In the genomic region with DNA sequence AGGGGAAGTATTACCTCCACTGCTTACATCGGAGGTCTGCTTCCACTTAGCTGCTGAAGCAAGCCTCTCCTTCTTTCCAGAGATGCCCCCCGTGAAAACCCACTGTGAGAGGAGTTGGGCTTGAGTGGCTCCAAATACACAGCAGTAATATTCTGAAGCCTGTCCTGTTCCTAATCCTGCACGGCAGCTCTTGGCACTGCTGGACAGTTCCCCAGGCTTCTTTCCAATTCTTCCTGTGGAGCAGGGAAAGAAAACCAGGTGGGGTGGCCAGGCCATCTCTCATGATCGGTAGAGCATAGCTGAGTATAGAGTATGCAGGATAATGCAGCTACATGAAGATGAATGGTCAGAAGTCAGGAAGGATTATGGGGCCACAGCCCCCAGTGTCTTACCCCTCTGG, we compare ENCODE assay signal across 17 cellular contexts.
DNase-seq lines count a peak whose midpoint lies in the region; ATAC-seq and TF ChIP-seq lines count a peak whose summit lies in the region.
"Had no signal": no experiment of that assay in that cellular context is flagged by ENCODE, and none has a peak within 500 bp of the region (broad histone marks: within the 10 kb centered on the region; RNA-seq: fewer than 3 reads in every experiment).

No MANE protein-coding gene starts in this region.

- H3K27me3 ChIP-seq in left ventricle myocardium inferior (ENCODE audit: low read depth) (no peaks in the 10 kb centered on the region), GM23338 (ENCODE audit: insufficient read depth) (no peaks in the 10 kb centered on the region)
- H3K27me3 ChIP-seq: BE2C had no signal

- TF ChIP-seq CTCF in left ventricle myocardium inferior (IDR thresholded peaks at IDR 0.05; ENCODE audit: borderline replicate concordance): no peak
- no peak for TF ChIP-seq CTCF in GM23338 (conservative IDR thresholded peaks at IDR 0.05; ENCODE audit: low read depth in 2 of 2)
- TF ChIP-seq CTCF in fibroblast of pulmonary artery (IDR thresholded peaks at IDR 0.05; ENCODE audit: low read length, missing control alignments): no peak

- H3K4me3 Mint-ChIP-seq in GM23338: no peak overlapping the region

- peaks cover 23% of the 10 kb centered on the region for H3K36me3 Mint-ChIP-seq in GM23338 (ENCODE audit: low read depth)

- no peaks in the 10 kb centered on the region for H3F3A ChIP-seq in GM23338 (replicated peaks; ENCODE audit: low read depth)

- no peaks in the 10 kb centered on the region for H4K20me1 ChIP-seq in GM23338 (replicated peaks; ENCODE audit: insufficient read depth)

- H3K27me3 Mint-ChIP-seq in GM23338 (ENCODE audit: insufficient read depth, low read depth, poor library complexity): no peaks in the 10 kb centered on the region

- peaks cover 27% of the 10 kb centered on the region for H3K9me3 Mint-ChIP-seq in GM23338

- H3K27ac ChIP-seq in left ventricle myocardium inferior (replicated peaks) (no peak overlapping the region), GM23338 (ENCODE audit: low read depth) (no peak overlapping the region)

- no peak overlapping the region for H3K4me3 ChIP-seq in left ventricle myocardium inferior
- no peak overlapping the region for H3K4me3 ChIP-seq in GM23338
- no peak overlapping the region for H3K4me3 ChIP-seq in fibroblast of pulmonary artery (replicated peaks; ENCODE audit: low read depth, low read length)

- DNase-seq in Right ventricle myocardium inferior (ENCODE audit: missing footprints) (no peak), left ventricle myocardium inferior (no peak), GM23338 (ENCODE audit: low spot score) (no peak), amniotic epithelial cell (ENCODE audit: low read depth) (peak; percentile 13), fibroblast of pulmonary artery (ENCODE audit: low read depth) (peak; percentile 6), KG1 (lab: John Stamatoyannopoulos, UW) (no peak), HCEC 1CT (no peak)
- DNase-seq in stimulated activated naive CD8-positive, alpha-beta T cell treated with anti-CD3 and anti-CD28 coated beads, Interleukin-15, Interleukin-2, amounts not matched to agents 100 U/mL and 50 U/mL, for 24 hours: no peak
- DNase-seq: BE2C, DMS53, H7, KBM-7, NCI-H1092 treated with DMSO at 0.1 percent for 48 hours, NCI-H1436 treated with DMSO at 0.1 percent for 48 hours, NCI-H1930, NCI-H748 treated with DMSO at 0.1 percent for 48 hours, SHP77 had no signal

- no peaks in the 10 kb centered on the region for H3K36me3 ChIP-seq in left ventricle myocardium inferior
- H3K36me3 ChIP-seq in GM23338 (ENCODE audit: insufficient read depth): no peaks in the 10 kb centered on the region
- H3K36me3 ChIP-seq: BE2C had no signal

- H3K27ac Mint-ChIP-seq in GM23338: no peak overlapping the region

- no peak overlapping the region for H2AFZ ChIP-seq in GM23338

- peaks cover 5% of the 10 kb centered on the region for H3K4me1 ChIP-seq in left ventricle myocardium inferior
- H3K4me1 ChIP-seq in GM23338 (ENCODE audit: insufficient read depth): no peaks in the 10 kb centered on the region
- H3K4me1 ChIP-seq: BE2C had no signal

- peaks cover 12% of the 10 kb centered on the region for H3K9me3 ChIP-seq in left ventricle myocardium inferior (replicated peaks)

- peaks cover 7% of the 10 kb centered on the region; the same call in 1 of the 2 replicates for H3K9me2 ChIP-seq in GM23338 (ENCODE audit: insufficient read depth)

- H3K79me2 ChIP-seq in GM23338 (replicated peaks; ENCODE audit: insufficient read depth): no peaks in the 10 kb centered on the region; the same call in 1 of the 2 replicates

- H3K4me2 ChIP-seq in GM23338: no peak overlapping the region

- ATAC-seq in Right ventricle myocardium inferior: peak; percentile 44
- no peak for ATAC-seq in GM23338
- no peak for ATAC-seq in stimulated activated naive CD8-positive, alpha-beta T cell treated with anti-CD3 and anti-CD28 coated beads, Interleukin-15, Interleukin-2, amounts not matched to agents 100 U/mL and 50 U/mL, for 24 hours

- intact Hi-C loops in Right ventricle myocardium inferior (cut with DNase I): no loop called here
- intact Hi-C loops in left ventricle myocardium inferior (cut with micrococcal nuclease): no loop called here

- 0 out of 3 replicates have a peak, but pooled peaks cover 3% of the 10 kb centered on the region for H3K4me1 Mint-ChIP-seq in GM23338

TF ChIP-seq in GM23338, 12 proteins besides CTCF, POLR2A, EP300 and RAD21:
- TF ChIP-seq, protein P1, sequence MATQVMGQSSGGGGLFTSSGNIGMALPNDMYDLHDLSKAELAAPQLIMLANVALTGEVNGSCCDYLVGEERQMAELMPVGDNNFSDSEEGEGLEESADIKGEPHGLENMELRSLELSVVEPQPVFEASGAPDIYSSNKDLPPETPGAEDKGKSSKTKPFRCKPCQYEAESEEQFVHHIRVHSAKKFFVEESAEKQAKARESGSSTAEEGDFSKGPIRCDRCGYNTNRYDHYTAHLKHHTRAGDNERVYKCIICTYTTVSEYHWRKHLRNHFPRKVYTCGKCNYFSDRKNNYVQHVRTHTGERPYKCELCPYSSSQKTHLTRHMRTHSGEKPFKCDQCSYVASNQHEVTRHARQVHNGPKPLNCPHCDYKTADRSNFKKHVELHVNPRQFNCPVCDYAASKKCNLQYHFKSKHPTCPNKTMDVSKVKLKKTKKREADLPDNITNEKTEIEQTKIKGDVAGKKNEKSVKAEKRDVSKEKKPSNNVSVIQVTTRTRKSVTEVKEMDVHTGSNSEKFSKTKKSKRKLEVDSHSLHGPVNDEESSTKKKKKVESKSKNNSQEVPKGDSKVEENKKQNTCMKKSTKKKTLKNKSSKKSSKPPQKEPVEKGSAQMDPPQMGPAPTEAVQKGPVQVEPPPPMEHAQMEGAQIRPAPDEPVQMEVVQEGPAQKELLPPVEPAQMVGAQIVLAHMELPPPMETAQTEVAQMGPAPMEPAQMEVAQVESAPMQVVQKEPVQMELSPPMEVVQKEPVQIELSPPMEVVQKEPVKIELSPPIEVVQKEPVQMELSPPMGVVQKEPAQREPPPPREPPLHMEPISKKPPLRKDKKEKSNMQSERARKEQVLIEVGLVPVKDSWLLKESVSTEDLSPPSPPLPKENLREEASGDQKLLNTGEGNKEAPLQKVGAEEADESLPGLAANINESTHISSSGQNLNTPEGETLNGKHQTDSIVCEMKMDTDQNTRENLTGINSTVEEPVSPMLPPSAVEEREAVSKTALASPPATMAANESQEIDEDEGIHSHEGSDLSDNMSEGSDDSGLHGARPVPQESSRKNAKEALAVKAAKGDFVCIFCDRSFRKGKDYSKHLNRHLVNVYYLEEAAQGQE (IDR thresholded peaks at IDR 0.05; ENCODE audit: unreplicated experiment): peak; percentile 64
- TF ChIP-seq ZNF114 (CRISPR knock-in tag; IDR thresholded peaks at IDR 0.05): no peak
TF ChIP-seq in GM23338: peak in this region for 1.

Comparison
In these comparisons a context has a peak if more than half of its experiments do, and no peak if none do; other contexts are left out.
1. DNase-seq: peak in amniotic epithelial cell (single experiment) and fibroblast of pulmonary artery (single experiment); none in Right ventricle myocardium inferior (single experiment), left ventricle myocardium inferior (single experiment), GM23338 (single experiment), KG1 (single experiment), stimulated activated naive CD8-positive, alpha-beta T cell treated with anti-CD3 and anti-CD28 coated beads, Interleukin-15, Interleukin-2, amounts not matched to agents 100 U/mL and 50 U/mL, for 24 hours (single experiment) and HCEC 1CT (single experiment).